ENCODE assay signal across 9 cellular contexts in genomic region chr2:74833418-74834233, GRCh38. TPM values are rescaled to one million over a fixed set of nuclear protein-coding genes. Genes with fewer than 3 reads are reported as not detected.
DNase-seq lines count a peak whose midpoint lies in the region; ATAC-seq, FAIRE-seq and TF ChIP-seq lines count a peak whose summit lies in the region.
"Had no signal": no experiment of that assay in that cellular context is flagged by ENCODE, and none has a peak within 500 bp of the region (broad histone marks: within the 10 kb centered on the region; RNA-seq: fewer than 3 reads in every experiment).

Gene HK2, plus strand, starts transcription at chr2:74834127. Its CDS starts 454 bp downstream, at chr2:74834581.

- H3K14ac ChIP-seq in H1 (ENCODE audit: insufficient read length) = peak within 1 kb of the TSS; percentile 33

- H2BK12ac ChIP-seq in H1 (ENCODE audit: low read depth, low read length) = 0 out of 2 replicates have a peak within 1 kb of the TSS, but pooled peaks have one; percentile 7

- H3K9me3 ChIP-seq in H1 (ENCODE audit: insufficient read depth in 2 of 2, low read depth in 1 of 2, low read length in 1 of 2) (no peaks in the 10 kb centered on the region), mesodermal cell (ENCODE audit: control insufficient read depth, low read length) (no peaks in the 10 kb centered on the region)

- peak within 1 kb of the TSS; percentile 92 for H2BK5ac ChIP-seq in H1 (ENCODE audit: low read depth, low read length)

- peak within 1 kb of the TSS; percentile 87 to 91 (median 88) for H3K4me3 ChIP-seq in H1 (ENCODE audit: extremely low read depth in 1 of 4, insufficient read depth in 2 of 4, low read depth in 3 of 4, low read length in 4 of 4)
- peak within 1 kb of the TSS; percentile 82 for H3K4me3 ChIP-seq in mesodermal cell (ENCODE audit: extremely low read depth, insufficient read depth, low read length, poor library complexity, severe bottlenecking)

- H2BK15ac ChIP-seq in H1 (ENCODE audit: low read length) = no peak within 1 kb of the TSS; the same call in 1 of the 2 replicates

- peak within 1 kb of the TSS; percentile 36 for H3K4ac ChIP-seq in H1 (replicated peaks; ENCODE audit: insufficient read length, low read depth, low read length)

- H3K23ac ChIP-seq in H1 (ENCODE audit: insufficient read length) = no peak within 1 kb of the TSS

- H3K4me1 ChIP-seq in H1 (replicated peaks in 1 of 4; ENCODE audit: control insufficient read depth in 3 of 4, insufficient read depth in 4 of 4, low read length in 3 of 4) (peaks cover 7 to 21% (median 13%) of the 10 kb centered on the region in 4 experiments), mesodermal cell (ENCODE audit: control insufficient read depth, insufficient read depth, low read length, poor library complexity, severe bottlenecking) (peaks cover 8% of the 10 kb centered on the region)

- ATAC-seq in HG03432 (IDR thresholded peaks at IDR 0.05; ENCODE audit: unreplicated experiment) = peak; percentile 89

- CTCF ChIA-PET in activated CD8-positive, alpha-beta memory T cell treated with anti-CD3 and anti-CD28 coated beads for 36 hours (lab: Charles Lee) = interaction anchor here (1.7 kb wide), 1 partner anchor 119 kb away, joined by 6 read pairs; no protein-coding TSS in a partner anchor
- CTCF ChIA-PET in H1 (lab: Charles Lee; ENCODE audit: partially characterized antibody) = interaction anchor here (0.6 to 9.1 kb wide), 11 partner anchors 8 to 120 kb away, joined by 3 to 117 read pairs (median 4); no protein-coding TSS in a partner anchor

- no peak within 1 kb of the TSS for H2AFZ ChIP-seq in H1 (ENCODE audit: low read length)

- H3K56ac ChIP-seq in H1 (replicated peaks; ENCODE audit: insufficient read length, low read depth, low read length) = peak within 1 kb of the TSS; percentile 85

- peaks cover 11% of the 10 kb centered on the region; the same call in 1 of the 2 replicates for H3K23me2 ChIP-seq in H1 (ENCODE audit: low read depth, low read length)

- FAIRE-seq in H1 (lab: Jason Lieb, UNC) = no peak
- FAIRE-seq: islet of Langerhans had no signal

- H3K27ac ChIP-seq in C4-2B (peak within 1 kb of the TSS; percentile 91), H1 (ENCODE audit: low read depth, low read length) (peak within 1 kb of the TSS; percentile 96), mesodermal cell (ENCODE audit: low read depth, low read length, severe bottlenecking) (peak within 1 kb of the TSS; percentile 75)

- peak within 1 kb of the TSS; percentile 82 for H4K91ac ChIP-seq in H1 (replicated peaks; ENCODE audit: insufficient read length, low read length)

- 0 out of 3 replicates have a peak, but pooled peaks of 1 of the 2 experiments have one; percentile 42 for TF ChIP-seq POLR2A in H1 (IDR thresholded peaks at IDR 0.05; ENCODE audit: control extremely low read depth in 1 of 2, low read depth in 2 of 2, low read length in 2 of 2)

- H3K36me3 ChIP-seq in H1 (ENCODE audit: control insufficient read depth in 2 of 4, insufficient read depth in 4 of 4, low read length in 3 of 4) (no peaks in the 10 kb centered on the region), mesodermal cell (ENCODE audit: control insufficient read depth, insufficient read depth, low read length) (no peaks in the 10 kb centered on the region)

- no peak within 1 kb of the TSS for H2AK5ac ChIP-seq in H1 (ENCODE audit: low read depth, low read length)

- H4K20me1 ChIP-seq in H1 (replicated peaks in 1 of 2; ENCODE audit: control insufficient read depth in 1 of 2, insufficient read depth in 2 of 2, low read length in 2 of 2) = peaks cover 6 to 17% of the 10 kb centered on the region in 2 experiments

- H3K4me2 ChIP-seq in H1 (ENCODE audit: insufficient read depth in 1 of 2, low read depth in 2 of 2, low read length in 2 of 2) = peak within 1 kb of the TSS; percentile 85 to 96

- H3K79me1 ChIP-seq in H1 (ENCODE audit: low read depth, low read length) = peaks cover 4% of the 10 kb centered on the region; the same call in 1 of the 2 replicates

- peak within 1 kb of the TSS; percentile 88; the same call in 1 of the 2 replicates for H4K8ac ChIP-seq in H1 (ENCODE audit: extremely low read depth, insufficient read depth, low read length)

- peak within 1 kb of the TSS; percentile 66 for H2BK120ac ChIP-seq in H1 (replicated peaks; ENCODE audit: low read depth, low read length)

- H3K27me3 ChIP-seq in H1 (replicated peaks in 1 of 4; ENCODE audit: control insufficient read depth in 3 of 4, extremely low read depth in 1 of 4, insufficient read depth in 3 of 4, low read length in 3 of 4) = no peaks in the 10 kb centered on the region

- H2BK20ac ChIP-seq in H1 (ENCODE audit: low read length) = no peak within 1 kb of the TSS; the same call in 1 of the 2 replicates

- peaks cover 8 to 36% of the 10 kb centered on the region in 2 experiments for H3K79me2 ChIP-seq in H1 (ENCODE audit: control insufficient read depth in 1 of 2, insufficient read depth in 2 of 2, low read length in 2 of 2)

- H3K18ac ChIP-seq in H1 (ENCODE audit: extremely low read depth, low read length) = peak within 1 kb of the TSS; percentile 94

- POLR2A ChIA-PET in activated CD8-positive, alpha-beta memory T cell treated with anti-CD3 and anti-CD28 coated beads for 36 hours (lab: Charles Lee) = interaction anchor here (1.0 to 1.1 kb wide), 2 partner anchors 10 to 111 kb away, joined by 5 to 7 read pairs; no protein-coding TSS in a partner anchor
- POLR2A ChIA-PET in H1 (lab: Charles Lee; ENCODE audit: partially characterized antibody) = interaction anchor here (0.8 to 7.8 kb wide), 15 partner anchors 10 to 186 kb away, joined by 3 to 95 read pairs (median 5); partner anchors contain the start of gene M1AP

- TF ChIP-seq EP300 in H1 (IDR thresholded peaks at IDR 0.05; ENCODE audit: borderline replicate concordance in 1 of 2, low read depth in 2 of 2, low read length in 2 of 2) = no peak

- no peak for TF ChIP-seq CTCF in C4-2B (conservative IDR thresholded peaks at IDR 0.05)
- TF ChIP-seq CTCF in H1 (IDR thresholded peaks at IDR 0.05; ENCODE audit: control extremely low read depth in 1 of 3, insufficient read depth in 1 of 3, low read depth in 1 of 3, low read length in 3 of 3) = no peak

- 9% methylated on average over 42 of the region's 67 CpGs; no CpG with 5 or more reads in 1 of the 2 experiments for WGBS in H1 (ENCODE audit: extremely low coverage in 1 of 2, insufficient coverage in 1 of 2, insufficient read length in 1 of 2, insufficient replicate concordance in 2 of 2, low coverage in 1 of 2, low lambda C conversion rate in 2 of 2, missing lambda C conversion rate in 1 of 2), 2 experiments
- WGBS in mesodermal cell (ENCODE audit: insufficient coverage in 2 of 2), 2 experiments = 11 to 13% methylated on average over 40 to 52 of the region's 67 CpGs

- DNase-seq in GM19238 (ENCODE audit: insufficient read length, low spot score) (peak; percentile 95), NOMO-1 (lab: John Stamatoyannopoulos, UW; ENCODE audit: unreplicated experiment in 2 of 2) (peak; percentile 89 to 97), H1 (ENCODE audit: low read depth in 1 of 2, low spot score in 2 of 2) (peak; percentile 65 to 79)
- DNase-seq in stimulated activated CD8-positive, alpha-beta memory T cell treated with anti-CD3 and anti-CD28 coated beads, Interleukin-15, amount 100 ng/mL, for 48 hours (ENCODE audit: low read depth in 2 of 2) = peak; percentile 81 to 85

- peak within 1 kb of the TSS; percentile 83 to 92 (median 88) for H3K9ac ChIP-seq in H1 (replicated peaks in 1 of 4; ENCODE audit: extremely low read depth in 1 of 4, low read depth in 3 of 4, low read length in 3 of 4)

- peak within 1 kb of the TSS; percentile 85 for H4K5ac ChIP-seq in H1 (ENCODE audit: insufficient read length, low read depth, low read length)

- TF ChIP-seq RAD21 in H1 (IDR thresholded peaks at IDR 0.05 in 1 of 2, conservative IDR thresholded peaks at IDR 0.05 in 1 of 2; ENCODE audit: low read depth in 2 of 2, low read length in 2 of 2) = no peak

TF ChIP-seq in H1, 55 proteins besides CTCF, POLR2A, EP300 and RAD21 (continues in another document):
- TF ChIP-seq PHF8 (conservative IDR thresholded peaks at IDR 0.05; ENCODE audit: low read depth, low read length) (0 out of 2 replicates have a peak, but pooled peaks have one; percentile 20), TAF7 (optimal IDR thresholded peaks at IDR 0.05; ENCODE audit: borderline replicate concordance, low read depth, low read length) (peak; percentile 68), ASH2L (IDR thresholded peaks at IDR 0.05; ENCODE audit: low read length) (no peak), TBP (IDR thresholded peaks at IDR 0.05; ENCODE audit: low read depth, low read length) (peak; percentile 81), TAF1 (IDR thresholded peaks at IDR 0.05; ENCODE audit: low read depth, low read length) (peak; percentile 90), CREB1 (IDR thresholded peaks at IDR 0.05) (peak; percentile 52; the same call in 1 of the 2 replicates), BRCA1 (IDR thresholded peaks at IDR 0.05; ENCODE audit: low read depth, low read length) (no peak), HDAC2 (IDR thresholded peaks at IDR 0.05; ENCODE audit: borderline replicate concordance in 1 of 2, low read depth in 2 of 2, low read length in 2 of 2) (0 out of 4 replicates have a peak, but pooled peaks of 1 of the 2 experiments have one; percentile 40), KDM4A (IDR thresholded peaks at IDR 0.05; ENCODE audit: low read depth, low read length, severe bottlenecking) (no peak), NRF1 (IDR thresholded peaks at IDR 0.05; ENCODE audit: low read depth, low read length) (0 out of 2 replicates have a peak, but pooled peaks have one; percentile 20), GTF2F1 (IDR thresholded peaks at IDR 0.05; ENCODE audit: borderline replicate concordance, low read depth, low read length) (no peak), KDM1A (IDR thresholded peaks at IDR 0.05; ENCODE audit: borderline replicate concordance, low read length) (peak; percentile 36; the same call in 1 of the 2 replicates), SP4 (IDR thresholded peaks at IDR 0.05; ENCODE audit: low read length) (no peak), SIN3A (conservative IDR thresholded peaks at IDR 0.05 in 1 of 2, IDR thresholded peaks at IDR 0.05 in 1 of 2; ENCODE audit: low read depth in 1 of 2, low read length in 2 of 2) (0 out of 4 replicates have a peak, but pooled peaks of 1 of the 2 experiments have one; percentile 4)

RNA-seq across cellular contexts. Expression of gene HK2, which starts in this region (rescaled TPM):
- 100 to 1,000 TPM; 104 to 107 TPM for total RNA-seq in activated CD8-positive, alpha-beta memory T cell treated with anti-CD3 and anti-CD28 coated beads for 36 hours
- total RNA-seq in H1 (2021; fragmentation: NEBNext Ultra II Directional; extraction: Animal tissue kit (Norgen Biotek cat#: 25700)) = 61.0 and 61.9 TPM in 2 replicates
- polyA plus RNA-seq in H1 (2011; rRNA removed) = 22.1 and 33.1 TPM in 2 replicates
- 38.9 TPM for polyA plus RNA-seq in H1 (2011; cell fraction: cytosol; rRNA removed)
- 53.3 TPM for polyA plus RNA-seq in H1 (2011; cell fraction: nucleus; rRNA removed)
- 39.9 to 47.1 TPM (median 45.6 TPM) in 4 replicates for polyA plus RNA-seq in H1 (2012, experiment 1 of 2)
- polyA plus RNA-seq in H1 (2012, experiment 2 of 2) = 7.5 TPM
- polyA plus RNA-seq in H1 (2013, experiment 1 of 2) = 20.1 TPM
- polyA plus RNA-seq in H1 (2013, experiment 2 of 2) = 17.7 TPM
- 105 and 109 TPM in 2 replicates for polyA minus RNA-seq in H1 (2011; rRNA and poly(A)+ RNA removed)
- polyA minus RNA-seq in H1 (2011; cell fraction: cytosol; rRNA and poly(A)+ RNA removed) = 61.6 TPM
- 53.2 TPM for polyA minus RNA-seq in H1 (2011; cell fraction: nucleus; rRNA and poly(A)+ RNA removed)
- polyA plus RNA-seq in mesodermal cell (2013, experiment 1 of 2) = 8.6 TPM
- 8.7 TPM for polyA plus RNA-seq in mesodermal cell (2013, experiment 2 of 2)

Comparison
In these comparisons a context has a peak if more than half of its experiments do, and no peak if none do; other contexts are left out.
1. Peak in every context shown above with its lines: DNase-seq, ATAC-seq, H3K4me3 ChIP-seq and H3K27ac ChIP-seq.